Comparison of ENCODE assay signal across 22 cellular contexts in the genomic region with DNA sequence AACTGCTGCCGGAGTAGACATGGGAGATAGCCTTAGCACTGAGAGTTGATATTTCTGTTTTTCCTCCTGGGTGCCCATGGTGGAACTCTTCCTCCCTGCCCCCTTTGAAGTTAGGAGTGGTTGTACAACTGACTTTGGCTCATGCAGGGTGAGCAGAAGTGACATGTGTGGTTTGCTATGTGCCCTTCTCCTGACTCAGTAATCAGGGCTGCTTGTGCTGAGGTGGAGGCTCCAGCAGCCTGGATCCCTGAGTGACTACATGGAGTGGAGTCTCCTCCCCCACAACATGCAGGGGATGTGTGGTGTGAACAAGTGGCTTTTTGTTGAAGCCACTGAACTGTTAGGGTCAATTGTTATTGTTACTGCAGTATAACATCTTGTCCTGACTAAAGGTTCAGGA.
"Had no signal": no experiment of that assay in that cellular context is flagged by ENCODE, and none has a peak within 500 bp of the region (broad histone marks: within the 10 kb centered on the region; RNA-seq: fewer than 3 reads in every experiment).

No MANE protein-coding gene starts in this region.

- ATAC-seq: body of pancreas; esophagus mucosa; lower lobe of right lung; mucosa of descending colon; sciatic nerve; stimulated activated memory B cell treated with anti-CD40 and anti-IgM and Interleukin-4, amounts not matched to agents 10 μg/mL and 1 μg/mL and 100 μg/mL, for 72 hours had no signal

- H3K4me3 ChIP-seq: body of pancreas, cardiac muscle cell, lower lobe of right lung, mucosa of descending colon, neural progenitor cell, smooth muscle cell, stomach, suprapubic skin, tibial nerve had no signal

- H3K9me3 ChIP-seq: body of pancreas, lower lobe of right lung, mucosa of descending colon had no signal

- H3K27me3 ChIP-seq: body of pancreas, cardiac muscle cell, neural progenitor cell had no signal

- H3K4me1 ChIP-seq: body of pancreas, lower lobe of right lung, stomach, suprapubic skin, tibial nerve had no signal

- H3K9ac ChIP-seq: neural progenitor cell had no signal

- H2AFZ ChIP-seq: neural progenitor cell had no signal

- H3K36me3 ChIP-seq: cardiac muscle cell, lower lobe of right lung, neural progenitor cell, stomach, suprapubic skin, tibial nerve had no signal

- DNase-seq: activated CD4-positive, alpha-beta memory T cell treated with anti-CD3 and anti-CD28 coated beads for 36 hours; activated CD4-positive, alpha-beta T cell treated with anti-CD3 and anti-CD28 coated beads for 48 hours; activated effector memory CD4-positive, alpha-beta T cell treated with Interleukin-2 at 50 U/mL for 16 hours; activated naive CD4-positive, alpha-beta T cell treated with anti-CD3 and anti-CD28 coated beads for 36 hours; activated naive CD8-positive, alpha-beta T cell treated with anti-CD3 and anti-CD28 coated beads, Interleukin-2, amount 10 ng/mL, durations not matched to agents 7 days and 5 days; activated T-cell treated with anti-CD3 and anti-CD28 coated beads, Interleukin-2, amount 50 U/mL, for 48 hours; effector memory CD4-positive, alpha-beta T cell; lower lobe of right lung; naive B cell; stimulated activated CD4-positive, alpha-beta T cell treated with anti-CD3 and anti-CD28 coated beads, Interleukin-15, amount 100 ng/mL, for 24 hours; T1000 had no signal

- H3K4me2 ChIP-seq: neural progenitor cell, smooth muscle cell had no signal

- H3K27ac ChIP-seq: body of pancreas, cardiac muscle cell, lower lobe of right lung, neural progenitor cell, stomach, suprapubic skin, tibial nerve had no signal
